In the genomic region with DNA sequence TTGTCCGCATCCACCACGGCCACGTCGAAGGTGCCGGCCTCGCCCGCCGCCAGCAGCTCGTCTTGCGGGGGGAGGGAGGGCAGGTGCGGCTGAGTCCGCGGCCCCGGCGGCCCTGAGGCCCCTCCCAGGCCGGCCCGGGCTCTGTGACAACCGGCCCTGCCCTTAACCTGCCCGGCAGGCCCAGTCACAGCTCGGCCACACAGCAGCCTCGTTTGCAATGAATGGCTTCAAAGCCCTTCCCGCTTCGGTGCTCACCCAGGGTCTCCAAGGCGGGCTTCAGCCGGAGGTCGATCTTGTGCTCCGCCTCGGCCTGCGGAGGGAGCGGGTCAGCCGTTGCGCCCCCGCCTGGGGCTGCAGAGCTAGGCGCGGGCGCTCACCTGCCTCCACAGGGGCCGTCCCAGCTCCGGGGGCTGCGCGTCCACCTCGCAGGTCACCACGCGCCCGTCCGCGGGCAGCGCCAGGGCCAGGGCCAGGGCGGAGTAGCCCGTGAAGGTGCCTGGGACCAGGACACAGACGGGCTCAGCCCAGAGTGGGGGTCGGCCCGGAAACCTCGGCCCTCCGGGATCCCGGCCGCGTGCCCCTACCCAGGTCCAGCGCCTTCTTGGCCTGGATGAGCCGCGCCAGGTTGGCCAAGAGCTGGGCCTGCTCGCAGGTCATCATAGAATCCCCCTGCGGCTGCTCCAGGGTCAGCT, we compare ENCODE assay signal across 8 cellular contexts. TPM values are rescaled to one million over a fixed set of nuclear protein-coding genes. Genes with fewer than 3 reads are reported as not detected.
DNase-seq lines count a peak whose midpoint lies in the region; ATAC-seq and TF ChIP-seq lines count a peak whose summit lies in the region.

No MANE protein-coding gene starts in this region.

- ATAC-seq in HG02970 (IDR thresholded peaks at IDR 0.05; ENCODE audit: low FRiP score, unreplicated experiment) = peak; percentile 6
- ATAC-seq in T-helper 17 cell = peak; percentile 2
- ATAC-seq in effector memory CD8-positive, alpha-beta T cell (replicated peaks) = no peak

- intact Hi-C loops in uterus (cut with DNase I; ENCODE audit: low total_unique reads) = loop anchor here (10.0 kb wide), 2 partner anchors 130 to 970 kb away; a partner anchor contains a TSS

- peaks cover 8% of the 10 kb centered on the region for H3K4me1 ChIP-seq in muscle layer of colon (ENCODE audit: insufficient read depth, low read length)
- no peaks in the 10 kb centered on the region for H3K4me1 ChIP-seq in uterus

- H3K27ac ChIP-seq in muscle layer of colon (ENCODE audit: low read depth, low read length) (peak overlapping the region; percentile 28), uterus (peak overlapping the region; percentile 84 to 88)

- H3K4me1 Mint-ChIP-seq in T-helper 17 cell = peaks cover 17% of the 10 kb centered on the region
- peaks cover 10 to 15% of the 10 kb centered on the region in 2 donors for H3K4me1 Mint-ChIP-seq in effector memory CD8-positive, alpha-beta T cell (ENCODE audit: low read depth in 2 of 2)

- peak overlapping the region; percentile 91 for H3K27ac Mint-ChIP-seq in T-helper 17 cell
- peak overlapping the region in 1 of 2 donors; percentile 86 for H3K27ac Mint-ChIP-seq in effector memory CD8-positive, alpha-beta T cell

- peaks cover 15% of the 10 kb centered on the region for H3K36me3 ChIP-seq in muscle layer of colon (ENCODE audit: insufficient read depth, low read length)
- no peaks in the 10 kb centered on the region for H3K36me3 ChIP-seq in uterus

- H3K9me3 ChIP-seq in T-helper 17 cell (ENCODE audit: control insufficient read depth, low read length, poor library complexity, severe bottlenecking) (no peaks in the 10 kb centered on the region), muscle layer of colon (ENCODE audit: low read length) (no peaks in the 10 kb centered on the region), uterus (no peaks in the 10 kb centered on the region)

- H3K27me3 ChIP-seq in muscle layer of colon (ENCODE audit: control insufficient read depth in 1 of 2, insufficient read depth in 2 of 2, low read length in 2 of 2) (no peaks in the 10 kb centered on the region), uterus (no peaks in the 10 kb centered on the region)

- no peaks in the 10 kb centered on the region for H3K27me3 Mint-ChIP-seq in T-helper 17 cell
- no peaks in the 10 kb centered on the region for H3K27me3 Mint-ChIP-seq in effector memory CD8-positive, alpha-beta T cell

- no peaks in the 10 kb centered on the region for H3K9me3 Mint-ChIP-seq in effector memory CD8-positive, alpha-beta T cell

- H3K36me3 Mint-ChIP-seq in T-helper 17 cell (ENCODE audit: low read depth) = peaks cover 7% of the 10 kb centered on the region
- H3K36me3 Mint-ChIP-seq in effector memory CD8-positive, alpha-beta T cell (ENCODE audit: insufficient read depth) = peaks cover 50% of the 10 kb centered on the region

- H3K4me3 ChIP-seq in muscle layer of colon (ENCODE audit: low read depth in 1 of 2, low read length in 2 of 2) = peak overlapping the region; percentile 66 to 74
- H3K4me3 ChIP-seq in uterus = peak overlapping the region; percentile 59 to 60

- H3K9ac ChIP-seq in muscle layer of colon (ENCODE audit: low read length) = no peak overlapping the region

- TF ChIP-seq POLR2A in uterus (IDR thresholded peaks at IDR 0.05) = no peak

- peak in 1 of 4 experiments; percentile 5 for TF ChIP-seq CTCF in uterus (IDR thresholded peaks at IDR 0.05)

- H3K4me3 Mint-ChIP-seq in T-helper 17 cell = peak overlapping the region; percentile 84
- peak overlapping the region; percentile 72 to 76 for H3K4me3 Mint-ChIP-seq in effector memory CD8-positive, alpha-beta T cell

- DNase-seq in NCI-H82 (lab: John Stamatoyannopoulos, UW) = peak; percentile 63
- DNase-seq in NCI-H82 treated with DMSO at 0.1 percent for 48 hours (lab: John Stamatoyannopoulos, UW; ENCODE audit: unreplicated experiment) = no peak
- peak in 1 of 3 donors; percentile 13 for DNase-seq in T-helper 17 cell
- DNase-seq in effector memory CD8-positive, alpha-beta T cell = peak in 1 of 3 experiments; percentile 6
- peak in 1 of 2 donors; percentile 39 for DNase-seq in uterus
- no peak for DNase-seq in hepatic stellate cell (ENCODE audit: low spot score)

RNA-seq across cellular contexts. Expression of gene COMTD1, which starts 0.9 kb away (rescaled TPM):
- total RNA-seq in T-helper 17 cell = 10 to 100 TPM; 18.1 to 23.8 TPM
- total RNA-seq in uterus = 10 to 100 TPM in 3 of 4 donors, 1 to 10 TPM in 1; 3.2 to 59.7 (median 22.9) TPM

RNA-seq across cellular contexts. Expression of gene VDAC2, which starts 24.2 kb away (rescaled TPM):
- 100 to 1,000 TPM; 109 to 117 TPM for total RNA-seq in T-helper 17 cell
- 100 to 1,000 TPM in 1 of 4 donors, 10 to 100 TPM in 3; 57.6 to 119 (median 76.5) TPM for total RNA-seq in uterus
